In the genomic region with DNA sequence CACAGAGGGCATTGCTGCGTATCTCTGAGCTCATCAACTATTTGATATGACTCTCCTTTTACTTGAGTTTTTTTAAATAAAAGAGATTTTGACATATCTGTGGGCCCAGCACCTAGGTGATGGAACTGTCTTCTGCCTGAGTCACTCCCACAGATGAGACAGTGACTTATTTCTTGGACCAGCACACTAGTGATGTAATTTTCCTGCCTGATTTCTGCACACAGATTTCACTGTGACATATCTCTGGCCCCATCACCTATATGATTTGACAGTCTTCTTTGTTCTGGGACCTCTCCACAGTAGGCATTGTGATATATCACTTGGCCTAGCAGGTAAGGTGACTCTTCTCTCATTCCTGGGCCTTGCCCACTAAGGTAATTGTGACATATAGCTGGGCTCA, we compare ENCODE assay signal across 24 cellular contexts.
"Had no signal": no experiment of that assay in that cellular context is flagged by ENCODE, and none has a peak within 500 bp of the region (broad histone marks: within the 10 kb centered on the region; RNA-seq: fewer than 3 reads in every experiment).

No MANE protein-coding gene starts in this region.

- H3K4me1 Mint-ChIP-seq: endodermal cell had no signal

- H3K27ac ChIP-seq: colonic mucosa, coronary artery, dorsolateral prefrontal cortex, epithelial cell of prostate, esophagus muscularis mucosa, esophagus squamous epithelium, foreskin keratinocyte, gastrocnemius medialis, gastroesophageal sphincter, heart left ventricle, heart right ventricle had no signal

- H3K27me3 ChIP-seq: colonic mucosa, dorsolateral prefrontal cortex, esophagus muscularis mucosa, esophagus squamous epithelium, foreskin keratinocyte, gastrocnemius medialis, gastroesophageal sphincter, heart left ventricle, heart right ventricle had no signal

- H3K4me3 ChIP-seq: colonic mucosa, coronary artery, dorsolateral prefrontal cortex, esophagus muscularis mucosa, esophagus squamous epithelium, gastrocnemius medialis, gastroesophageal sphincter, heart left ventricle, heart right ventricle had no signal

- H3K4me1 ChIP-seq: colonic mucosa, esophagus muscularis mucosa, esophagus squamous epithelium, foreskin keratinocyte, gastrocnemius medialis, gastroesophageal sphincter had no signal

- H3K36me3 ChIP-seq: colonic mucosa, esophagus muscularis mucosa, esophagus squamous epithelium, gastrocnemius medialis, gastroesophageal sphincter, heart left ventricle, heart right ventricle had no signal

- ATAC-seq: effector memory CD8-positive, alpha-beta T cell; esophagus mucosa; foreskin keratinocyte; gastrocnemius medialis; gastroesophageal sphincter; heart left ventricle; heart right ventricle had no signal

- H3K27ac Mint-ChIP-seq: dendritic cell treated with granulocyte-macrophage colony-stimulating factor and Interleukin-4, amounts not matched to agents 40 ng/mL and 50 ng/mL, for 4 days; effector memory CD8-positive, alpha-beta T cell; endodermal cell had no signal

- H3K9me3 ChIP-seq: colonic mucosa, gastrocnemius medialis had no signal

- H3K4me3 Mint-ChIP-seq: dendritic cell treated with granulocyte-macrophage colony-stimulating factor and Interleukin-4, amounts not matched to agents 40 ng/mL and 50 ng/mL, for 4 days; effector memory CD8-positive, alpha-beta T cell; endodermal cell had no signal

- DNase-seq: colonic mucosa; cortex of kidney; dermis blood vessel endothelial cell; dorsolateral prefrontal cortex; effector CD4-positive, alpha-beta T cell; effector CD8-positive, alpha-beta T cell; effector memory CD4-positive, alpha-beta T cell; effector memory CD8-positive, alpha-beta T cell; endodermal cell; erythroblast; esophagus squamous epithelium; foreskin fibroblast; foreskin keratinocyte; foreskin melanocyte; gastrocnemius medialis; glutamatergic neuron; heart left ventricle; heart right ventricle had no signal
